Comparison of ENCODE assay signal across 8 cellular contexts in the genomic region with DNA sequence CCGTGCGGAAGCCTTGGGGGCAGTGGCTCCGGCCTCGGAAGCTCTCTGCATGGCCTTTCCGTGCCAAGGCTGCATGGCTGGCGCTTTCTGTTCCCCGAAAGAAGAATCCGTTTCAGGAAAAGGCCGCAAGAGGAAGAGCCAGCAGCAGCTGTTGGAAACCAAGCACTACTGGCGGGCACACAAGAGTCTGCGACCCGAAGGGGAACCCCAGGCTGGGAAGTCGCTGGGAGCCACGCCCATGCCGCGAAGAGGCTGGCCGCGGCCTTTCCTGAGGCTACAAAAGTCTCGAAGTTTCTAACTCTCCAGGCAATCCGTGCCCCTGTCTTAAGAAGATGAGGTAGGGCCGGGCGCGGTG.
DNase-seq lines count a peak whose midpoint lies in the region; ATAC-seq and TF ChIP-seq lines count a peak whose summit lies in the region.

Gene CGAS (minus strand): TSS at position 191 of the 355 bp plus-strand sequence. CDS start 116 bp downstream, at position 75.

- H3K4me3 Mint-ChIP-seq in stimulated activated memory B cell treated with anti-CD40 and anti-IgM and Interleukin-4, amounts not matched to agents 10 μg/mL and 1 μg/mL and 100 μg/mL, for 72 hours = peak within 1 kb of the TSS; percentile 91

- peak within 1 kb of the TSS; percentile 96 for H3K27ac Mint-ChIP-seq in stimulated activated memory B cell treated with anti-CD40 and anti-IgM and Interleukin-4, amounts not matched to agents 10 μg/mL and 1 μg/mL and 100 μg/mL, for 72 hours

- H3K27me3 Mint-ChIP-seq in stimulated activated memory B cell treated with anti-CD40 and anti-IgM and Interleukin-4, amounts not matched to agents 10 μg/mL and 1 μg/mL and 100 μg/mL, for 72 hours = no peaks in the 10 kb centered on the region

- CTCF ChIA-PET in GM10248 (lab: Yijun Ruan, JAX) = interaction anchor here (1.2 to 3.1 kb wide), 4 partner anchors 10 to 239 kb away, joined by 3 to 18 read pairs (median 4); partner anchors contain the start of gene MTO1

- H3K4me1 ChIP-seq in muscle layer of duodenum (ENCODE audit: control insufficient read depth in 1 of 2, insufficient read depth in 2 of 2, low read length in 2 of 2) = no peaks in the 10 kb centered on the region

- ATAC-seq in stimulated activated memory B cell treated with anti-CD40 and anti-IgM and Interleukin-4, amounts not matched to agents 10 μg/mL and 1 μg/mL and 100 μg/mL, for 72 hours = peak; percentile 91

- DNase-seq in GM10248 (ENCODE audit: extremely low spot score) = peak; percentile 81
- DNase-seq in HFF-Myc (ENCODE audit: extremely low read depth, low read depth) = peak; percentile 33
- peak; percentile 68 for DNase-seq in NCI-H2196 treated with DMSO at 0.1 percent for 48 hours (lab: John Stamatoyannopoulos, UW; ENCODE audit: unreplicated experiment)
- peak; percentile 89 for DNase-seq in activated CD8-positive, alpha-beta memory T cell treated with anti-CD3 and anti-CD28 coated beads, Interleukin-2, amount 50 U/mL, for 48 hours
- DNase-seq in epithelial cell of prostate (ENCODE audit: low read depth, low spot score) = no peak
- no peak for DNase-seq in NCI-H2227 treated with DMSO at 0.1 percent for 48 hours (lab: John Stamatoyannopoulos, UW)

- no peaks in the 10 kb centered on the region for H3K27me3 ChIP-seq in muscle layer of duodenum (ENCODE audit: low read depth, low read length)

- peaks cover 28% of the 10 kb centered on the region for H3K4me1 Mint-ChIP-seq in stimulated activated memory B cell treated with anti-CD40 and anti-IgM and Interleukin-4, amounts not matched to agents 10 μg/mL and 1 μg/mL and 100 μg/mL, for 72 hours

- no peaks in the 10 kb centered on the region for H3K9me3 Mint-ChIP-seq in stimulated activated memory B cell treated with anti-CD40 and anti-IgM and Interleukin-4, amounts not matched to agents 10 μg/mL and 1 μg/mL and 100 μg/mL, for 72 hours

- peaks cover 25% of the 10 kb centered on the region for H3K36me3 Mint-ChIP-seq in stimulated activated memory B cell treated with anti-CD40 and anti-IgM and Interleukin-4, amounts not matched to agents 10 μg/mL and 1 μg/mL and 100 μg/mL, for 72 hours

- TF ChIP-seq CTCF in GM10248 (IDR thresholded peaks at IDR 0.05; ENCODE audit: control extremely low read depth, extremely low read depth, low read depth, missing control alignments) (no peak), HFF-Myc (IDR thresholded peaks at IDR 0.05; ENCODE audit: low read depth, low read length, missing control alignments) (no peak)

- H3K27ac ChIP-seq in epithelial cell of prostate (peak within 1 kb of the TSS; percentile 40), muscle layer of duodenum (ENCODE audit: low read length) (peak within 1 kb of the TSS; percentile 69)

- POLR2A ChIA-PET in GM10248 (lab: Yijun Ruan, JAX) = interaction anchor here (0.6 to 2.9 kb wide), 5 partner anchors 9 to 244 kb away, joined by 3 to 45 read pairs (median 3); partner anchors contain the start of genes CD109 and MTO1

- H3K36me3 ChIP-seq in muscle layer of duodenum (ENCODE audit: control insufficient read depth in 1 of 2, insufficient read depth in 2 of 2, low read length in 2 of 2) = peaks cover 0 to 4% of the 10 kb centered on the region in 2 donors

- H3K9me3 ChIP-seq in muscle layer of duodenum (ENCODE audit: control insufficient read depth in 1 of 2, low read length in 2 of 2) = no peaks in the 10 kb centered on the region

- H3K4me3 ChIP-seq in HFF-Myc (replicated peaks; ENCODE audit: low read depth, low read length) (peak within 1 kb of the TSS; percentile 80), muscle layer of duodenum (ENCODE audit: low read depth in 1 of 2, low read length in 2 of 2) (peak within 1 kb of the TSS; percentile 83 to 88)

Comparison
In these comparisons a context has a peak if more than half of its experiments do, and no peak if none do; other contexts are left out.
1. DNase-seq: peak in GM10248 (single experiment), HFF-Myc (single experiment), NCI-H2196 treated with DMSO at 0.1 percent for 48 hours (single experiment) and activated CD8-positive, alpha-beta memory T cell treated with anti-CD3 and anti-CD28 coated beads, Interleukin-2, amount 50 U/mL, for 48 hours (single experiment); none in epithelial cell of prostate (single experiment) and NCI-H2227 treated with DMSO at 0.1 percent for 48 hours (single experiment).